8 cellular contexts compared by ENCODE assay signal in genomic region chr1:35929730-35930592, GRCh38. TPM values are rescaled to one million over a fixed set of nuclear protein-coding genes. Genes with fewer than 3 reads are reported as not detected.
DNase-seq lines count a peak whose midpoint lies in the region; ATAC-seq and TF ChIP-seq lines count a peak whose summit lies in the region.

No MANE protein-coding gene starts in this region.

- ATAC-seq in CD4-positive, CD25-positive, alpha-beta regulatory T cell (ENCODE audit: low read depth in 2 of 2) = no peak
- ATAC-seq in gastroesophageal sphincter (peak; percentile 60), upper lobe of right lung (peak; percentile 16), HG02852 (IDR thresholded peaks at IDR 0.05; ENCODE audit: unreplicated experiment) (no peak)

- H3K9me3 Mint-ChIP-seq in CD4-positive, CD25-positive, alpha-beta regulatory T cell = no peaks in the 10 kb centered on the region

- TF ChIP-seq CTCF in HFF-Myc (IDR thresholded peaks at IDR 0.05; ENCODE audit: low read depth, low read length, missing control alignments) (no peak), OCI-LY3 (IDR thresholded peaks at IDR 0.05; ENCODE audit: low read depth, low read length) (no peak), gastroesophageal sphincter (IDR thresholded peaks at IDR 0.05) (no peak), neutrophil (IDR thresholded peaks at IDR 0.05) (no peak), upper lobe of right lung (IDR thresholded peaks at IDR 0.05) (no peak)

- no peaks in the 10 kb centered on the region for H3K27me3 ChIP-seq in CD4-positive, CD25-positive, alpha-beta regulatory T cell (ENCODE audit: control insufficient read depth, insufficient read depth, low read length)
- H3K27me3 ChIP-seq in OCI-LY3 (ENCODE audit: low read depth, low read length) (no peaks in the 10 kb centered on the region), gastroesophageal sphincter (no peaks in the 10 kb centered on the region), neutrophil (no peaks in the 10 kb centered on the region), upper lobe of right lung (no peaks in the 10 kb centered on the region)

- TF ChIP-seq POLR2A in gastroesophageal sphincter (IDR thresholded peaks at IDR 0.05) = no peak

- 1 to 2% methylated on average over 15 of the region's 15 CpGs for WGBS in gastroesophageal sphincter (ENCODE audit: low coverage in 1 of 2), 2 donors

- peak overlapping the region; percentile 72 for H3K4me3 ChIP-seq in CD4-positive, CD25-positive, alpha-beta regulatory T cell (ENCODE audit: low read depth, low read length)
- H3K4me3 ChIP-seq in HFF-Myc (replicated peaks; ENCODE audit: low read depth, low read length) (peak overlapping the region; percentile 95), OCI-LY3 (ENCODE audit: low read length) (peak overlapping the region; percentile 84), gastroesophageal sphincter (peak overlapping the region; percentile 88 to 97), neutrophil (ENCODE audit: low read depth in 1 of 2, low read length in 1 of 2) (peak overlapping the region; percentile 84 to 88), upper lobe of right lung (peak overlapping the region; percentile 92)

- no peak for TF ChIP-seq EP300 in gastroesophageal sphincter (IDR thresholded peaks at IDR 0.05)

- H3K36me3 Mint-ChIP-seq in CD4-positive, CD25-positive, alpha-beta regulatory T cell = no peaks in the 10 kb centered on the region

- H4K20me1 ChIP-seq in OCI-LY3 (ENCODE audit: insufficient read depth, low read length) = peaks cover 12% of the 10 kb centered on the region; the same call in 1 of the 2 replicates

- no peaks in the 10 kb centered on the region for H3K9me3 ChIP-seq in CD4-positive, CD25-positive, alpha-beta regulatory T cell (ENCODE audit: control insufficient read depth in 2 of 2, low read length in 2 of 2)
- H3K9me3 ChIP-seq in OCI-LY3 (ENCODE audit: insufficient read depth, low read length) = no peaks in the 10 kb centered on the region
- no peaks in the 10 kb centered on the region for H3K9me3 ChIP-seq in gastroesophageal sphincter
- no peaks in the 10 kb centered on the region for H3K9me3 ChIP-seq in neutrophil
- no peaks in the 10 kb centered on the region for H3K9me3 ChIP-seq in upper lobe of right lung

- H3K9ac ChIP-seq in OCI-LY3 (ENCODE audit: low read length) = peak overlapping the region; percentile 76

- intact Hi-C loops in upper lobe of right lung (cut with DNase I) = no loop called here

- H3K4me1 ChIP-seq in CD4-positive, CD25-positive, alpha-beta regulatory T cell (ENCODE audit: control insufficient read depth, insufficient read depth, low read length, poor library complexity, severe bottlenecking) = peaks cover 21% of the 10 kb centered on the region
- H3K4me1 ChIP-seq in OCI-LY3 (ENCODE audit: low read length) = peaks cover 24% of the 10 kb centered on the region
- H3K4me1 ChIP-seq in gastroesophageal sphincter = peaks cover 4 to 42% (median 9%) of the 10 kb centered on the region in 3 donors
- H3K4me1 ChIP-seq in neutrophil (ENCODE audit: control insufficient read depth in 1 of 2, insufficient read depth in 1 of 2, low read depth in 1 of 2, low read length in 1 of 2) = peaks cover 21 to 25% of the 10 kb centered on the region in 2 experiments
- H3K4me1 ChIP-seq in upper lobe of right lung = peaks cover 23% of the 10 kb centered on the region

- peak overlapping the region; percentile 92 to 97 (median 94) for H3K4me3 Mint-ChIP-seq in CD4-positive, CD25-positive, alpha-beta regulatory T cell

- H3K36me3 ChIP-seq in CD4-positive, CD25-positive, alpha-beta regulatory T cell (ENCODE audit: control insufficient read depth, insufficient read depth, low read length) = no peaks in the 10 kb centered on the region
- H3K36me3 ChIP-seq in OCI-LY3 (replicated peaks; ENCODE audit: low read depth, low read length) (no peaks in the 10 kb centered on the region), gastroesophageal sphincter (no peaks in the 10 kb centered on the region), neutrophil (no peaks in the 10 kb centered on the region), upper lobe of right lung (no peaks in the 10 kb centered on the region)

- peak overlapping the region; percentile 92 for H3K4me2 ChIP-seq in OCI-LY3 (ENCODE audit: low read length)

- peak in 2 of 3 donors; percentile 18 to 47 for DNase-seq in CD4-positive, CD25-positive, alpha-beta regulatory T cell
- DNase-seq in HFF-Myc (ENCODE audit: extremely low read depth, low read depth) = peak; percentile 25
- DNase-seq in activated effector memory CD4-positive, alpha-beta T cell treated with anti-CD3 and anti-CD28 coated beads, Interleukin-2, amount 50 U/mL, for 16 hours = peak; percentile 76
- DNase-seq in upper lobe of right lung = peak; percentile 69

- H2AFZ ChIP-seq in OCI-LY3 (ENCODE audit: low read depth, low read length) = peak overlapping the region; percentile 61; the same call in 1 of the 2 replicates

- peak overlapping the region; percentile 93 for H3K27ac ChIP-seq in CD4-positive, CD25-positive, alpha-beta regulatory T cell (ENCODE audit: insufficient read depth, low read length, poor library complexity, severe bottlenecking)
- H3K27ac ChIP-seq in OCI-LY3 (ENCODE audit: low read length) (peak overlapping the region; percentile 86), gastroesophageal sphincter (peak overlapping the region; percentile 96 to 100 (median 98)), neutrophil (peak overlapping the region; percentile 95), upper lobe of right lung (peak overlapping the region; percentile 99)

- peaks cover 11 to 37% (median 24%) of the 10 kb centered on the region in 4 donors for H3K4me1 Mint-ChIP-seq in CD4-positive, CD25-positive, alpha-beta regulatory T cell

- H3K27ac Mint-ChIP-seq in CD4-positive, CD25-positive, alpha-beta regulatory T cell = peak overlapping the region; percentile 95 to 98 (median 96)

- no peaks in the 10 kb centered on the region for H3K27me3 Mint-ChIP-seq in CD4-positive, CD25-positive, alpha-beta regulatory T cell

- H3K79me2 ChIP-seq in OCI-LY3 (ENCODE audit: low read length) = peaks cover 45% of the 10 kb centered on the region

RNA-seq across cellular contexts. Expression of gene AGO3, which starts 0.9 kb away (rescaled TPM):
- total RNA-seq in CD4-positive, CD25-positive, alpha-beta regulatory T cell = 36.7 TPM
- 10 to 100 TPM in 1 of 4 donors, 1 to 10 TPM in 3; 8.1 to 12.7 (median 9.6) TPM for polyA plus RNA-seq in CD4-positive, CD25-positive, alpha-beta regulatory T cell
- 10 to 100 TPM; 33.9 to 36.9 (median 34.2) TPM for total RNA-seq in gastroesophageal sphincter
- 34.1 TPM for total RNA-seq in upper lobe of right lung

RNA-seq across cellular contexts. Expression of gene AGO1, which starts 47.0 kb away (rescaled TPM):
- 24.3 TPM for total RNA-seq in CD4-positive, CD25-positive, alpha-beta regulatory T cell
- polyA plus RNA-seq in CD4-positive, CD25-positive, alpha-beta regulatory T cell = 10 to 100 TPM in 1 of 4 donors, 1 to 10 TPM in 3; 6.7 to 10.9 (median 8.0) TPM
- total RNA-seq in gastroesophageal sphincter = 10 to 100 TPM; 19.5 to 39.5 (median 24.1) TPM
- 27.7 TPM for total RNA-seq in upper lobe of right lung

Comparison
In these comparisons a context has a peak if more than half of its experiments do, and no peak if none do; other contexts are left out.
1. ATAC-seq: peak in gastroesophageal sphincter (single experiment) and upper lobe of right lung (single experiment); none in CD4-positive, CD25-positive, alpha-beta regulatory T cell (0 of 2) and HG02852 (single experiment).
2. DNase-seq: peak in every context shown above with its lines; median percentile 76 in activated effector memory CD4-positive, alpha-beta T cell treated with anti-CD3 and anti-CD28 coated beads, Interleukin-2, amount 50 U/mL, for 16 hours; 69 in upper lobe of right lung; 32 in CD4-positive, CD25-positive, alpha-beta regulatory T cell; 25 in HFF-Myc.
3. Peak in every context shown above with its lines, with median percentiles within 50 percentile points of each other: H3K27ac ChIP-seq and H3K4me3 ChIP-seq.